Comparison of ENCODE assay signal across 8 cellular contexts in the genomic region with DNA sequence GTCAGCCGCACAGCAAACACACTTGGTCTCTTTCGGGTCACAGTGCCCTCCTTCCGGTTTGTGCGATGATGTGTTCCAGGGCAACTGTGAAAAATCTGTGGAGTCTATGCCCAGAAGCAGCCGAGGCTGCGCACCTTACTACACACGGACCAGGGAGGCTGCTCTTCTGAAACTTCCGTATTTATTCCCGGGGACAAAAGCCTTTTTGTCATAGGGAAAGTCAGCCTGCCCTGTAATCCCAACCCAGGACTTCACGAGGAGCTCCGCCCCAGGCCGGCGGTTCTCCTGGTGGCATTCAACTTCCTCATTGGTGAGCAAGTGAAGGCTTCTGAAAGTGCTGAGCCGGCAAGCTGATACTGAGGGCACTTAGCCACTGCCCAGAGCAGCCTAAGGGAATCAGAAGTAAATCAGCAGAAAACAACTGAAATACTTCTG.
A peak's percentile ranks its signal among the peaks of the same experiment; 100 is the strongest.
DNase-seq lines count a peak whose midpoint lies in the region; ATAC-seq and TF ChIP-seq lines count a peak whose summit lies in the region.

No MANE protein-coding gene starts in this region.

- H3K4me1 ChIP-seq in OCI-LY3 (ENCODE audit: low read length): no peaks in the 10 kb centered on the region
- H3K4me1 ChIP-seq in mucosa of stomach (ENCODE audit: control insufficient read depth, insufficient read depth, low read length): peaks cover 12% of the 10 kb centered on the region

- DNase-seq in activated naive CD4-positive, alpha-beta T cell treated with anti-CD3 and anti-CD28 coated beads, Interleukin-2, amount 50 U/mL, for 72 hours (ENCODE audit: low spot score in 2 of 2): peak in 1 of 2 donors; percentile 59
- DNase-seq in activated naive CD4-positive, alpha-beta T cell treated with anti-CD3 and anti-CD28 coated beads, Interleukin-2, amount 50 U/mL, for 16 hours: no peak
- DNase-seq in ecto neural progenitor cell (ENCODE audit: low spot score) (peak; percentile 56), G401 (ENCODE audit: low spot score) (no peak)

- no peak for TF ChIP-seq CTCF in OCI-LY3 (IDR thresholded peaks at IDR 0.05; ENCODE audit: low read depth, low read length)

- H4K20me1 ChIP-seq in OCI-LY3 (ENCODE audit: insufficient read depth, low read length): no peaks in the 10 kb centered on the region

- peak; percentile 49 to 86 for ATAC-seq in activated naive CD4-positive, alpha-beta T cell treated with anti-CD3 and anti-CD28 coated beads, Interleukin-2, amount 50 U/mL, for 72 hours
- ATAC-seq in GM18858 (IDR thresholded peaks at IDR 0.05; ENCODE audit: unreplicated experiment): no peak
- no peak for ATAC-seq in HG02884 (IDR thresholded peaks at IDR 0.05; ENCODE audit: unreplicated experiment)

- H3K9ac ChIP-seq in OCI-LY3 (ENCODE audit: low read length) (no peak overlapping the region), mucosa of stomach (ENCODE audit: low read length) (peak overlapping the region; percentile 74)

- H2AFZ ChIP-seq in OCI-LY3 (ENCODE audit: low read depth, low read length): 0 out of 2 replicates have a peak overlapping the region, but pooled peaks have one; percentile 0

- peak overlapping the region; percentile 69 to 84 for H3K27ac Mint-ChIP-seq in activated naive CD4-positive, alpha-beta T cell treated with anti-CD3 and anti-CD28 coated beads, Interleukin-2, amount 50 U/mL, for 72 hours

- no peaks in the 10 kb centered on the region for H3K36me3 ChIP-seq in OCI-LY3 (replicated peaks; ENCODE audit: low read depth, low read length)
- no peaks in the 10 kb centered on the region for H3K36me3 ChIP-seq in mucosa of stomach (ENCODE audit: control insufficient read depth, insufficient read depth, low read length)

- no peak overlapping the region for H3K27ac ChIP-seq in OCI-LY3 (ENCODE audit: low read length)

- peaks cover 6 to 7% of the 10 kb centered on the region in 2 donors for H3K36me3 Mint-ChIP-seq in activated naive CD4-positive, alpha-beta T cell treated with anti-CD3 and anti-CD28 coated beads, Interleukin-2, amount 50 U/mL, for 72 hours

- H3K9me3 ChIP-seq in OCI-LY3 (ENCODE audit: insufficient read depth, low read length): no peaks in the 10 kb centered on the region
- no peaks in the 10 kb centered on the region for H3K9me3 ChIP-seq in mucosa of stomach (ENCODE audit: control insufficient read depth, low read length)

- in situ Hi-C loops in G401 (cut with HindIII; ENCODE audit: low sequenced_read_pairs): no loop called here

- H3K9me3 Mint-ChIP-seq in activated naive CD4-positive, alpha-beta T cell treated with anti-CD3 and anti-CD28 coated beads, Interleukin-2, amount 50 U/mL, for 72 hours: peaks cover 0 to 4% of the 10 kb centered on the region in 2 donors

- H3K27me3 ChIP-seq in OCI-LY3 (ENCODE audit: low read depth, low read length): peaks cover 50% of the 10 kb centered on the region
- no peaks in the 10 kb centered on the region for H3K27me3 ChIP-seq in mucosa of stomach (ENCODE audit: control insufficient read depth, insufficient read depth, low read length)

- peak overlapping the region; percentile 49 for H3K4me3 ChIP-seq in OCI-LY3 (ENCODE audit: low read length)
- H3K4me3 ChIP-seq in mucosa of stomach (ENCODE audit: low read length): peak overlapping the region; percentile 48

- no peaks in the 10 kb centered on the region for H3K79me2 ChIP-seq in OCI-LY3 (ENCODE audit: low read length)

- H3K4me2 ChIP-seq in OCI-LY3 (ENCODE audit: low read length): peak overlapping the region; percentile 43

Comparison
In these comparisons a context has a peak if more than half of its experiments do, and no peak if none do; other contexts are left out.
1. ATAC-seq: peak in activated naive CD4-positive, alpha-beta T cell treated with anti-CD3 and anti-CD28 coated beads, Interleukin-2, amount 50 U/mL, for 72 hours (2 of 2); none in GM18858 (single experiment) and HG02884 (single experiment).